In genomic region chr7:104836976-104837375, GRCh38 we compare ENCODE assay signal across 18 cellular contexts.
DNase-seq lines count a peak whose midpoint lies in the region; ATAC-seq and TF ChIP-seq lines count a peak whose summit lies in the region.
"Had no signal": no experiment of that assay in that cellular context is flagged by ENCODE, and none has a peak within 500 bp of the region (broad histone marks: within the 10 kb centered on the region; RNA-seq: fewer than 3 reads in every experiment).

No MANE protein-coding gene starts in this region.

- TF ChIP-seq CTCF in heart left ventricle (IDR thresholded peaks at IDR 0.05) = no peak
- no peak for TF ChIP-seq CTCF in fibroblast of pulmonary artery (IDR thresholded peaks at IDR 0.05; ENCODE audit: low read length, missing control alignments)
- TF ChIP-seq CTCF in chondrocyte (IDR thresholded peaks at IDR 0.05) = no peak
- no peak for TF ChIP-seq CTCF in GM13977 (IDR thresholded peaks at IDR 0.05; ENCODE audit: extremely low read depth, insufficient read depth, missing control alignments)

- ATAC-seq in Right ventricle myocardium superior (ENCODE audit: poor library complexity) = peak; percentile 20
- ATAC-seq in heart left ventricle = no peak
- ATAC-seq in sciatic nerve = peak; percentile 72
- ATAC-seq: HCT116 had no signal

- no peaks in the 10 kb centered on the region for H3K4me1 ChIP-seq in heart left ventricle

- H3K4me1 Mint-ChIP-seq in chondrocyte (ENCODE audit: low read depth) = no peaks in the 10 kb centered on the region
- H3K4me1 Mint-ChIP-seq: CD14-positive monocyte; CD4-positive, alpha-beta memory T cell had no signal

- H3K27me3 Mint-ChIP-seq in chondrocyte (ENCODE audit: low read depth) = peaks cover 34% of the 10 kb centered on the region

- no peak overlapping the region for H3K27ac Mint-ChIP-seq in chondrocyte (ENCODE audit: unreplicated experiment)
- H3K27ac Mint-ChIP-seq: CD14-positive monocyte; CD4-positive, alpha-beta memory T cell; HFFc6 had no signal

- in situ Hi-C loops in GM13977 (cut with MboI; ENCODE audit: low pct_unique_long_range_greater_than_20kb, low sequenced_read_pairs, unreplicated experiment) = no loop called here

- 49 to 60% (median 57%) methylated on average over 4 of the region's 4 CpGs for WGBS in heart left ventricle, 4 donors

- no peaks in the 10 kb centered on the region for H3K36me3 Mint-ChIP-seq in chondrocyte (ENCODE audit: low read depth)
- H3K36me3 Mint-ChIP-seq: CD14-positive monocyte; CD4-positive, alpha-beta memory T cell had no signal

- H3K4me3 Mint-ChIP-seq in chondrocyte (ENCODE audit: unreplicated experiment) = no peak overlapping the region
- H3K4me3 Mint-ChIP-seq: CD14-positive monocyte; CD4-positive, alpha-beta memory T cell; HFFc6 had no signal

- intact Hi-C loops in Right ventricle myocardium superior (cut with DNase I) = no loop called here
- intact Hi-C loops in heart left ventricle (cut with DNase I) = loop anchor here in 1 of 10 donors (5.0 kb wide), 1 partner anchor 560 kb away; no protein-coding TSS in a partner anchor
- intact Hi-C loops in sciatic nerve (cut with DNase I) = no loop called here
- intact Hi-C loops in posterior cingulate gyrus (cut with DNase I) = no loop called here

- peaks cover 0 to 14% (median 3%) of the 10 kb centered on the region in 9 donors for H3K27me3 ChIP-seq in heart left ventricle
- H3K27me3 ChIP-seq: BLaER1 had no signal

- no peaks in the 10 kb centered on the region for H3K9me3 ChIP-seq in heart left ventricle
- H3K9me3 ChIP-seq: BLaER1 had no signal

- TF ChIP-seq POLR2A in heart left ventricle (IDR thresholded peaks at IDR 0.05) = no peak

- no peaks in the 10 kb centered on the region for H3K9me3 Mint-ChIP-seq in chondrocyte (ENCODE audit: low read depth)
- H3K9me3 Mint-ChIP-seq: CD14-positive monocyte; CD4-positive, alpha-beta memory T cell; HFFc6 had no signal

- DNase-seq in Right ventricle myocardium superior (no peak), heart left ventricle (no peak), fibroblast of pulmonary artery (ENCODE audit: low read depth) (peak; percentile 13), sciatic nerve (ENCODE audit: low spot score) (no peak), chondrocyte (ENCODE audit: low spot score) (no peak), posterior cingulate gyrus (no peak), GM13977 (ENCODE audit: low spot score) (no peak)
- DNase-seq: 8988T; CD4-positive, alpha-beta memory T cell; DMS153; DMS79; GDM1; GOT3; H7; HFFc6 had no signal

- no peaks in the 10 kb centered on the region for H3K36me3 ChIP-seq in heart left ventricle
- H3K36me3 ChIP-seq: BLaER1 had no signal

- H3K4me3 ChIP-seq in heart left ventricle (no peak overlapping the region), fibroblast of pulmonary artery (replicated peaks; ENCODE audit: low read depth, low read length) (no peak overlapping the region)
- H3K4me3 ChIP-seq: BLaER1 had no signal

- H3K27ac ChIP-seq in heart left ventricle = no peak overlapping the region
- H3K27ac ChIP-seq: BLaER1 had no signal

Comparison
In these comparisons a context has a peak if more than half of its experiments do, and no peak if none do; other contexts are left out.
1. ATAC-seq: peak in Right ventricle myocardium superior (single experiment) and sciatic nerve (single experiment); none in heart left ventricle (0 of 4).